ENCODE assay signal across 14 cellular contexts in the genomic region with DNA sequence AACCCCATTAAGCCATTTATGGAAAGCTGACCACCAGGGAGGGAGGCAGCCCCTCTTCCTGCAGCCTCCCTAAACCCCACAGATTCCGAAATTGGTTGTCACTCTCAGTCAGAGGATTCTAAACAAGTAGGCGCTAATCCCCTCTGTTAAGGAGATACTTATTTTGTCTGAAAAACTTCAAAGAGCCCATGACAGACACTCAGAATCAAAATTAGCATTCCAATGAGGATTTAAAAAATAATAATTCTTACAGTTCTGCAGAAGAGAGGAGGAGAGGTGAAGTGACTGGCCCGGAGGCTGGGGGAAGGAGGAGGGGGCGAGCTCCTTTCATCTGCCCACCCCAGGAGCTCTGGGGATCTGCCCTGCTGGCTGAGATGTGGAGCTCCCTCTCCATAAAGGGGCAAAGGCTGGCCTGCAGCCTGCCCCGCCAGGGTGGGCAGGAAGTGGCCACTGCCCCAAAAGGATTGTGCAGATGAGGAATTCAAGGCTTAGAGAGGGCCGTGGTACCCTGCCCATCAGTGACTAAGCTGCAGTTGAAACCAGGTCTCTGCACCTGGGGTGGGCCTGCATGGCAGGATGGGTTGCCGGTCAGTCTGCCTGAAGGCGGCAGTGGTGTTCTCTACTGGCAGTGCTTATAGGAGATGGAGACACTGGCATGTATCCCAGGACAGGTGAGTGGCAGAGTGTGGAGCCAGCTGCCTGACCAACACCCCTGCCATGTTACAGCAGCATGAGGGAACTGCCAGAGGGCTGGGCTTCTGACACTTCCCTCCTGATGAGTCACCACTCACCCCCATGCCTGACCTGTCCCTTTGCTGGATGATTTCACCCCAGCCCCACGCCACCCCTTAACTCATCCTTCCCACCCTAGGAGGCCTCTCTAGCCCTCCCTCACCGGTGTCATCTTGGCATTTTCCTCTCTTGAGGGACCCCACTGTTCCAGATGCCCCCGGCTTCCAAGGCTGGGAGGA.
DNase-seq lines count a peak whose midpoint lies in the region; ATAC-seq and TF ChIP-seq lines count a peak whose summit lies in the region.
"Had no signal": no experiment of that assay in that cellular context is flagged by ENCODE, and none has a peak within 500 bp of the region (broad histone marks: within the 10 kb centered on the region; RNA-seq: fewer than 3 reads in every experiment).

No MANE protein-coding gene starts in this region.

- peaks cover 24% of the 10 kb centered on the region for H3K27me3 ChIP-seq in foreskin keratinocyte
- H3K27me3 ChIP-seq in prostate gland (replicated peaks; ENCODE audit: insufficient read depth): no peaks in the 10 kb centered on the region
- no peaks in the 10 kb centered on the region for H3K27me3 ChIP-seq in Karpas-422 (ENCODE audit: low read length)

- H3K4me1 ChIP-seq in foreskin keratinocyte (peaks cover 8% of the 10 kb centered on the region), prostate gland (replicated peaks) (no peaks in the 10 kb centered on the region), Karpas-422 (ENCODE audit: low read length) (no peaks in the 10 kb centered on the region)

- H3K9me3 Mint-ChIP-seq in mesothelial cell of epicardium: no peaks in the 10 kb centered on the region
- no peaks in the 10 kb centered on the region for H3K9me3 Mint-ChIP-seq in HFFc6
- H3K9me3 Mint-ChIP-seq: activated CD4-positive, alpha-beta T cell treated with anti-CD3 and anti-CD28 coated beads, Interleukin-2, amount 10 ng/mL, durations not matched to agents 7 days and 5 days had no signal

- ATAC-seq in foreskin keratinocyte: peak; percentile 58

- H3K36me3 Mint-ChIP-seq in mesothelial cell of epicardium: no peaks in the 10 kb centered on the region
- H3K36me3 Mint-ChIP-seq in HFFc6 (ENCODE audit: low read depth): no peaks in the 10 kb centered on the region

- H3K9me3 ChIP-seq in prostate gland (no peaks in the 10 kb centered on the region), Karpas-422 (ENCODE audit: low read length) (no peaks in the 10 kb centered on the region)

- no peaks in the 10 kb centered on the region for H3K36me3 ChIP-seq in prostate gland
- H3K36me3 ChIP-seq in Karpas-422 (ENCODE audit: insufficient read depth, low read length): no peaks in the 10 kb centered on the region

- DNase-seq in HT-29 (ENCODE audit: low spot score): peak; percentile 42
- DNase-seq in RPMI7951 (ENCODE audit: low read depth): peak; percentile 24
- no peak for DNase-seq in foreskin keratinocyte
- no peak for DNase-seq in mesothelial cell of epicardium (ENCODE audit: low spot score in 2 of 2, unreplicated experiment in 2 of 2)
- DNase-seq in prostate gland (ENCODE audit: low spot score): no peak
- no peak for DNase-seq in HFFc6
- DNase-seq in Karpas-422: no peak
- DNase-seq: activated CD4-positive, alpha-beta T cell treated with anti-CD3 and anti-CD28 coated beads, Interleukin-2, amount 10 ng/mL, durations not matched to agents 7 days and 5 days; activated naive CD4-positive, alpha-beta T cell treated with Interleukin-2 at 50 U/mL for 16 hours; NCI-H1930; SHP77 treated with DMSO at 0.1 percent for 48 hours had no signal

- no peaks in the 10 kb centered on the region for H3K9me2 ChIP-seq in Karpas-422 (replicated peaks; ENCODE audit: insufficient read depth, low read length)

- H3K27ac Mint-ChIP-seq in mesothelial cell of epicardium: no peak overlapping the region
- no peak overlapping the region for H3K27ac Mint-ChIP-seq in HFFc6
- H3K27ac Mint-ChIP-seq: activated CD4-positive, alpha-beta T cell treated with anti-CD3 and anti-CD28 coated beads, Interleukin-2, amount 10 ng/mL, durations not matched to agents 7 days and 5 days; B cell; progenitor cell of endocrine pancreas had no signal

- H2AFZ ChIP-seq in Karpas-422 (ENCODE audit: low read length): no peak overlapping the region

- no peak overlapping the region for H3K27ac ChIP-seq in C4-2B
- H3K27ac ChIP-seq in foreskin keratinocyte: no peak overlapping the region
- no peak overlapping the region for H3K27ac ChIP-seq in prostate gland
- H3K27ac ChIP-seq in Karpas-422 (ENCODE audit: low read length): no peak overlapping the region

- no peaks in the 10 kb centered on the region for H4K20me1 ChIP-seq in Karpas-422 (ENCODE audit: insufficient read depth, low read depth, low read length)

- H3K79me2 ChIP-seq in Karpas-422 (ENCODE audit: low read length): no peaks in the 10 kb centered on the region

- no peak overlapping the region for H3K4me3 Mint-ChIP-seq in mesothelial cell of epicardium
- no peak overlapping the region for H3K4me3 Mint-ChIP-seq in HFFc6
- H3K4me3 Mint-ChIP-seq: activated CD4-positive, alpha-beta T cell treated with anti-CD3 and anti-CD28 coated beads, Interleukin-2, amount 10 ng/mL, durations not matched to agents 7 days and 5 days; B cell had no signal

- H3K9ac ChIP-seq in Karpas-422 (ENCODE audit: low read length): no peak overlapping the region

- 81% methylated on average over 11 of the region's 11 CpGs for WGBS in prostate gland

- H3K4me2 ChIP-seq in Karpas-422 (ENCODE audit: low read depth, low read length, poor library complexity, severe bottlenecking): no peak overlapping the region

- H3K4me1 Mint-ChIP-seq in mesothelial cell of epicardium (peaks cover 54% of the 10 kb centered on the region), HFFc6 (ENCODE audit: low read depth) (0 out of 2 replicates have a peak, but pooled peaks cover 5% of the 10 kb centered on the region)

- no peak for TF ChIP-seq POLR2A in prostate gland (IDR thresholded peaks at IDR 0.05)

- intact Hi-C loops in prostate gland (cut with DNase I): no loop called here

- no peak overlapping the region for H3K4me3 ChIP-seq in prostate gland
- no peak overlapping the region for H3K4me3 ChIP-seq in Karpas-422 (ENCODE audit: low read length)

- TF ChIP-seq CTCF in C4-2B (conservative IDR thresholded peaks at IDR 0.05) (peak; percentile 39), foreskin keratinocyte (conservative IDR thresholded peaks at IDR 0.05) (peak; percentile 46), mesothelial cell of epicardium (IDR thresholded peaks at IDR 0.05; ENCODE audit: unreplicated experiment) (no peak), prostate gland (IDR thresholded peaks at IDR 0.05) (no peak), HFFc6 (IDR thresholded peaks at IDR 0.05) (no peak)

- H3K27me3 Mint-ChIP-seq in mesothelial cell of epicardium (ENCODE audit: low read depth) (peaks cover 20% of the 10 kb centered on the region), HFFc6 (ENCODE audit: insufficient read depth) (peaks cover 10% of the 10 kb centered on the region)
- H3K27me3 Mint-ChIP-seq: activated CD4-positive, alpha-beta T cell treated with anti-CD3 and anti-CD28 coated beads, Interleukin-2, amount 10 ng/mL, durations not matched to agents 7 days and 5 days had no signal

Comparison
In these comparisons a context has a peak if more than half of its experiments do, and no peak if none do; other contexts are left out.
1. CTCF ChIP-seq: peak in C4-2B (single experiment) and foreskin keratinocyte (single experiment); none in mesothelial cell of epicardium (single experiment), prostate gland (0 of 4) and HFFc6 (single experiment).
2. DNase-seq: peak in HT-29 (single experiment) and RPMI7951 (single experiment); none in foreskin keratinocyte (0 of 2), mesothelial cell of epicardium (0 of 2), prostate gland (single experiment), HFFc6 (single experiment) and Karpas-422 (single experiment).